In the genomic region with DNA sequence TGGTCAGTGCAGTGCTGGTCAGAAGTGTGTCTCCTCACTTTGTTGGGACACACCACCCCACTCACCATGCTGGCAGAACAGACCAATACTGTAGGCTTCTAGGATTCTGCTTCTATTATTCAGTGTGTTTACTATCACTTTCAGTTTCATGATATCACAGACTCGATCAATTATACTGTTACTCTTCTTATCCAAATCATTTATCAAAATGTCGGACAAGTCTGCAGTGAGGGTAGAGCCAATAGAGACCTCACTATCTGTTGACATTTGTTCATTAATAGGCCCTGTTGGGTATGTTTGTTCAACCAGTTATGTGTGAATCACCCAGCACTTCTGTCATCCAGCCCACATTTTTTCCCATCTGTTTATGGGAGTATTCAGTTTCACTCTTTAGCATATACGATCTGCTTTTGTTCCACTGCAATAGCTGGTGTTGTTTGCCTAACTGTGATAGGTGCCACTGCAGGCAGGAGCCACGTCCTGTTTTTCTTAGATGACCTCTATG, we compare ENCODE assay signal across 8 cellular contexts.
DNase-seq lines count a peak whose midpoint lies in the region; ATAC-seq and TF ChIP-seq lines count a peak whose summit lies in the region.

No MANE protein-coding gene starts in this region.

- H3K9me3 ChIP-seq in heart right ventricle: peaks cover 0 to 33% (median 14%) of the 10 kb centered on the region in 11 donors
- H3K9me3 ChIP-seq in esophagus squamous epithelium: no peaks in the 10 kb centered on the region
- peaks cover 0 to 3% (median 0%) of the 10 kb centered on the region in 3 donors for H3K9me3 ChIP-seq in gastrocnemius medialis

- intact Hi-C loops in heart right ventricle (cut with DNase I) (no loop called here), cardiac septum (cut with DNase I) (no loop called here), esophagus squamous epithelium (cut with DNase I) (no loop called here), gastrocnemius medialis (cut with DNase I; ENCODE audit: low total_unique reads) (no loop called here)

- DNase-seq in heart right ventricle (no peak), cardiac septum (ENCODE audit: low spot score) (no peak), RPMI8226 (peak; percentile 30), esophagus squamous epithelium (lab: John Stamatoyannopoulos, UW) (no peak), gastrocnemius medialis (peak in 1 of 2 donors; percentile 49)
- DNase-seq in activated CD8-positive, alpha-beta memory T cell treated with anti-CD3 and anti-CD28 coated beads, Interleukin-2, amount 50 U/mL, for 48 hours: no peak

- peak overlapping the region in 6 of 10 donors; percentile 10 to 37 (median 22) for H3K4me3 ChIP-seq in heart right ventricle
- peak overlapping the region in 3 of 4 donors; percentile 13 to 48 (median 28) for H3K4me3 ChIP-seq in esophagus squamous epithelium
- peak overlapping the region in 3 of 4 donors; percentile 12 to 17 (median 17) for H3K4me3 ChIP-seq in gastrocnemius medialis

- no peak for TF ChIP-seq CTCF in heart right ventricle (IDR thresholded peaks at IDR 0.05)
- no peak for TF ChIP-seq CTCF in esophagus squamous epithelium (IDR thresholded peaks at IDR 0.05)
- no peak for TF ChIP-seq CTCF in gastrocnemius medialis (IDR thresholded peaks at IDR 0.05 in 4 of 5, conservative IDR thresholded peaks at IDR 0.05 in 1 of 5)

- peaks cover 0 to 15% (median 0%) of the 10 kb centered on the region in 9 donors for H3K4me1 ChIP-seq in heart right ventricle
- H3K4me1 ChIP-seq in esophagus squamous epithelium: peaks cover 0 to 10% (median 0%) of the 10 kb centered on the region in 3 donors
- H3K4me1 ChIP-seq in gastrocnemius medialis: peaks cover 0 to 11% of the 10 kb centered on the region in 2 donors

- in situ Hi-C loops in gastrocnemius medialis (cut with MboI; ENCODE audit: low sequenced_read_pairs in 4 of 4): no loop called here

- peak overlapping the region in 6 of 10 donors; percentile 1 to 61 (median 26) for H3K27ac ChIP-seq in heart right ventricle
- peak overlapping the region in 3 of 4 donors; percentile 2 to 40 (median 11) for H3K27ac ChIP-seq in esophagus squamous epithelium
- peak overlapping the region; percentile 9 to 55 (median 45) for H3K27ac ChIP-seq in gastrocnemius medialis

- 42 to 54% methylated on average over 4 of the region's 4 CpGs for WGBS in heart right ventricle, 2 donors
- WGBS in esophagus squamous epithelium, 2 donors: 10 to 17% methylated on average over 4 of the region's 4 CpGs

- H3K27me3 ChIP-seq in heart right ventricle (no peaks in the 10 kb centered on the region), esophagus squamous epithelium (no peaks in the 10 kb centered on the region), gastrocnemius medialis (no peaks in the 10 kb centered on the region)

- no peaks in the 10 kb centered on the region for H3K36me3 ChIP-seq in heart right ventricle
- no peaks in the 10 kb centered on the region for H3K36me3 ChIP-seq in esophagus squamous epithelium
- no peaks in the 10 kb centered on the region for H3K36me3 ChIP-seq in gastrocnemius medialis

- ATAC-seq in heart right ventricle (peak in 3 of 8 donors; percentile 31 to 52 (median 38)), gastrocnemius medialis (peak; percentile 90 to 97), GM19351 (IDR thresholded peaks at IDR 0.05; ENCODE audit: unreplicated experiment) (no peak), HG02610 (IDR thresholded peaks at IDR 0.05; ENCODE audit: unreplicated experiment) (no peak)

- no peak for TF ChIP-seq POLR2A in esophagus squamous epithelium (IDR thresholded peaks at IDR 0.05)
- no peak for TF ChIP-seq POLR2A in gastrocnemius medialis (IDR thresholded peaks at IDR 0.05)

Comparison
In these comparisons a context has a peak if more than half of its experiments do, and no peak if none do; other contexts are left out.
1. ATAC-seq: peak in gastrocnemius medialis (2 of 2); none in GM19351 (single experiment) and HG02610 (single experiment).
2. Peak in every context shown above with its lines, with median percentiles within 50 percentile points of each other: H3K27ac ChIP-seq and H3K4me3 ChIP-seq.